In genomic region chr19:21483589-21484170, GRCh38 we compare ENCODE assay signal across 9 cellular contexts. TPM values are rescaled to one million over a fixed set of nuclear protein-coding genes. Genes with fewer than 3 reads are reported as not detected.
A peak's percentile ranks its signal among the peaks of the same experiment; 100 is the strongest.
DNase-seq lines count a peak whose midpoint lies in the region; ATAC-seq, FAIRE-seq and TF ChIP-seq lines count a peak whose summit lies in the region.
"Had no signal": no experiment of that assay in that cellular context is flagged by ENCODE, and none has a peak within 500 bp of the region (broad histone marks: within the 10 kb centered on the region; RNA-seq: fewer than 3 reads in every experiment).

No MANE protein-coding gene starts in this region.

- ATAC-seq in HG03520 (IDR thresholded peaks at IDR 0.05; ENCODE audit: unreplicated experiment) (no peak), GM18505 (IDR thresholded peaks at IDR 0.05; ENCODE audit: unreplicated experiment) (no peak)

- POLR2A ChIA-PET in activated CD4-positive, alpha-beta memory T cell treated with anti-CD3 and anti-CD28 coated beads for 36 hours (lab: Charles Lee), result interaction anchor here (1.1 kb wide), 1 partner anchor 9 kb away, joined by 3 read pairs; no protein-coding TSS in a partner anchor

- TF ChIP-seq POLR2A in erythroblast (IDR thresholded peaks at IDR 0.05; ENCODE audit: low read length) (no peak), GM18505 (IDR thresholded peaks at IDR 0.05; ENCODE audit: borderline replicate concordance, extremely low read depth, insufficient read depth, insufficient read length) (no peak)

- CTCF ChIA-PET in activated CD4-positive, alpha-beta memory T cell treated with anti-CD3 and anti-CD28 coated beads for 36 hours (lab: Charles Lee), result interaction anchor here (0.5 to 2.8 kb wide), 27 partner anchors 9 to 1634 kb away, joined by 3 to 27 read pairs (median 4); partner anchors contain the start of genes ZNF429, ZNF493 and ZNF708

- peak overlapping the region; percentile 32 for H3K4me3 Mint-ChIP-seq in activated CD4-positive, alpha-beta memory T cell treated with anti-CD3 and anti-CD28 coated beads for 36 hours
- H3K4me3 Mint-ChIP-seq in progenitor cell of endocrine pancreas (ENCODE audit: low read depth), result no peak overlapping the region
- H3K4me3 Mint-ChIP-seq: activated naive CD8-positive, alpha-beta T cell had no signal

- H3K27me3 Mint-ChIP-seq in activated CD4-positive, alpha-beta memory T cell treated with anti-CD3 and anti-CD28 coated beads for 36 hours, result no peaks in the 10 kb centered on the region
- no peaks in the 10 kb centered on the region for H3K27me3 Mint-ChIP-seq in progenitor cell of endocrine pancreas
- H3K27me3 Mint-ChIP-seq: activated naive CD8-positive, alpha-beta T cell had no signal

- no peaks in the 10 kb centered on the region for H3K9me3 Mint-ChIP-seq in activated CD4-positive, alpha-beta memory T cell treated with anti-CD3 and anti-CD28 coated beads for 36 hours
- peaks cover 25% of the 10 kb centered on the region for H3K9me3 Mint-ChIP-seq in progenitor cell of endocrine pancreas (ENCODE audit: low read depth)

- DNase-seq in NCI-H748 (lab: John Stamatoyannopoulos, UW; ENCODE audit: unreplicated experiment), result peak; percentile 9
- no peak for DNase-seq in NCI-H748 treated with DMSO at 0.1 percent for 48 hours (lab: John Stamatoyannopoulos, UW)
- DNase-seq in activated CD4-positive, alpha-beta memory T cell treated with anti-CD3 and anti-CD28 coated beads for 36 hours, result peak; percentile 77
- DNase-seq in erythroblast (lab: John Stamatoyannopoulos, UW), result peak; percentile 21 to 34
- DNase-seq in progenitor cell of endocrine pancreas (ENCODE audit: low spot score, unreplicated experiment), result no peak
- DNase-seq in D721Med (ENCODE audit: insufficient read length, low spot score), result no peak

- no peak for FAIRE-seq in D721Med (lab: Jason Lieb, UNC)

- no peaks in the 10 kb centered on the region for H3K36me3 Mint-ChIP-seq in activated CD4-positive, alpha-beta memory T cell treated with anti-CD3 and anti-CD28 coated beads for 36 hours
- peaks cover 34% of the 10 kb centered on the region for H3K36me3 Mint-ChIP-seq in progenitor cell of endocrine pancreas (ENCODE audit: insufficient read depth)
- H3K36me3 Mint-ChIP-seq: activated naive CD8-positive, alpha-beta T cell had no signal

- peaks cover 2% of the 10 kb centered on the region for H3K4me1 Mint-ChIP-seq in activated CD4-positive, alpha-beta memory T cell treated with anti-CD3 and anti-CD28 coated beads for 36 hours (ENCODE audit: low read depth)
- H3K4me1 Mint-ChIP-seq in progenitor cell of endocrine pancreas (ENCODE audit: low read depth), result peaks cover 19% of the 10 kb centered on the region

- peak; percentile 41 for TF ChIP-seq CTCF in progenitor cell of endocrine pancreas (IDR thresholded peaks at IDR 0.05; ENCODE audit: unreplicated experiment)
- no peak for TF ChIP-seq CTCF in D721Med (IDR thresholded peaks at IDR 0.05; ENCODE audit: insufficient read depth, missing control alignments)

- no peak overlapping the region for H3K27ac Mint-ChIP-seq in activated CD4-positive, alpha-beta memory T cell treated with anti-CD3 and anti-CD28 coated beads for 36 hours
- H3K27ac Mint-ChIP-seq in progenitor cell of endocrine pancreas, result no peak overlapping the region
- H3K27ac Mint-ChIP-seq: activated naive CD8-positive, alpha-beta T cell had no signal

- intact Hi-C loops in activated CD4-positive, alpha-beta memory T cell treated with anti-CD3 and anti-CD28 coated beads for 36 hours (cut with micrococcal nuclease), result loop anchor here (1.0 kb wide), 1 partner anchor 215 kb away; no protein-coding TSS in a partner anchor

RNA-seq across cellular contexts. Expression of gene ZNF429, which starts 21.7 kb away (rescaled TPM):
- total RNA-seq in activated CD4-positive, alpha-beta memory T cell treated with anti-CD3 and anti-CD28 coated beads for 36 hours, result 1 to 10 TPM; 9.0 to 9.5 TPM
- total RNA-seq in progenitor cell of endocrine pancreas, result 29.7 and 31.7 TPM in 2 replicates

Comparison
In these comparisons a context has a peak if more than half of its experiments do, and no peak if none do; other contexts are left out.
1. DNase-seq: peak in NCI-H748 (single experiment), activated CD4-positive, alpha-beta memory T cell treated with anti-CD3 and anti-CD28 coated beads for 36 hours (single experiment) and erythroblast (2 of 2); none in NCI-H748 treated with DMSO at 0.1 percent for 48 hours (single experiment), progenitor cell of endocrine pancreas (single experiment) and D721Med (single experiment).